ENCODE assay signal across 1 cellular context in the genomic region with DNA sequence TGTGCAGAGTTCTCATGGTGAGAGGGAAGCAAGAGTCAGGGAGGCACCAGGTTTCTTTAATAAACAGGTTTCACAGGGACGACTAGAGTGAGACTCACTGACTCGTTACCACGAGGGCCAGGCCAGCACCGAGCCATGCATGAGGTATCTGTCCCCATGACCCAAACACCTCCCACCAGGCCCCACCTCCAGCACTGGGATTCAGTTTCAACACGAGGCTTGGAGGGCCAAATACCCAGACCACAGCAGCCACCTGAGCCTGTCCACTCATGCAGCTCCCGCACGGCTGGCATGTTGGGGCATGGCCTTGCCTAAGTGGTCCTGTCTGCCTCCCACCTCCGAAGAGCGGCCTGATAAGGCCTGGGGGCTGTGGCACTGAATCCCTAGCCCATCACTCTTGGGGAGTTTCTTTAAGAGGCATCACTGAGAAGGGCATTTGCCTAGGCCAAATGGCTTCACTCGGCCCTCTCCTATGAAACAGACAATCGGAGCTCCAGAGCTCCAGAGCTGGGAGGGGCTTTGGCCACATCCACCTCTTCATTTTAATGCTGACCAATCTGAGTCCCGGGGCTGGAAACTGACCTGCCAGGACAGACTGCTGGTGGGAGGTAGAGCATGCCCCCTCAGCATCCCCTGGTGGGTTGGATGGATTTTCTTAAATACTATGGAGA.
TF ChIP-seq lines count a peak whose summit lies in the region.

No MANE protein-coding gene starts in this region.

TF ChIP-seq in GM12878, 131 proteins besides CTCF, POLR2A, EP300 and RAD21 (continued from another document):
- TF ChIP-seq, protein P1, sequence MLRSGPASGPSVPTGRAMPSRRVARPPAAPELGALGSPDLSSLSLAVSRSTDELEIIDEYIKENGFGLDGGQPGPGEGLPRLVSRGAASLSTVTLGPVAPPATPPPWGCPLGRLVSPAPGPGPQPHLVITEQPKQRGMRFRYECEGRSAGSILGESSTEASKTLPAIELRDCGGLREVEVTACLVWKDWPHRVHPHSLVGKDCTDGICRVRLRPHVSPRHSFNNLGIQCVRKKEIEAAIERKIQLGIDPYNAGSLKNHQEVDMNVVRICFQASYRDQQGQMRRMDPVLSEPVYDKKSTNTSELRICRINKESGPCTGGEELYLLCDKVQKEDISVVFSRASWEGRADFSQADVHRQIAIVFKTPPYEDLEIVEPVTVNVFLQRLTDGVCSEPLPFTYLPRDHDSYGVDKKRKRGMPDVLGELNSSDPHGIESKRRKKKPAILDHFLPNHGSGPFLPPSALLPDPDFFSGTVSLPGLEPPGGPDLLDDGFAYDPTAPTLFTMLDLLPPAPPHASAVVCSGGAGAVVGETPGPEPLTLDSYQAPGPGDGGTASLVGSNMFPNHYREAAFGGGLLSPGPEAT (IDR thresholded peaks at IDR 0.05; ENCODE audit: low read depth): no peak
- TF ChIP-seq, protein P2, sequence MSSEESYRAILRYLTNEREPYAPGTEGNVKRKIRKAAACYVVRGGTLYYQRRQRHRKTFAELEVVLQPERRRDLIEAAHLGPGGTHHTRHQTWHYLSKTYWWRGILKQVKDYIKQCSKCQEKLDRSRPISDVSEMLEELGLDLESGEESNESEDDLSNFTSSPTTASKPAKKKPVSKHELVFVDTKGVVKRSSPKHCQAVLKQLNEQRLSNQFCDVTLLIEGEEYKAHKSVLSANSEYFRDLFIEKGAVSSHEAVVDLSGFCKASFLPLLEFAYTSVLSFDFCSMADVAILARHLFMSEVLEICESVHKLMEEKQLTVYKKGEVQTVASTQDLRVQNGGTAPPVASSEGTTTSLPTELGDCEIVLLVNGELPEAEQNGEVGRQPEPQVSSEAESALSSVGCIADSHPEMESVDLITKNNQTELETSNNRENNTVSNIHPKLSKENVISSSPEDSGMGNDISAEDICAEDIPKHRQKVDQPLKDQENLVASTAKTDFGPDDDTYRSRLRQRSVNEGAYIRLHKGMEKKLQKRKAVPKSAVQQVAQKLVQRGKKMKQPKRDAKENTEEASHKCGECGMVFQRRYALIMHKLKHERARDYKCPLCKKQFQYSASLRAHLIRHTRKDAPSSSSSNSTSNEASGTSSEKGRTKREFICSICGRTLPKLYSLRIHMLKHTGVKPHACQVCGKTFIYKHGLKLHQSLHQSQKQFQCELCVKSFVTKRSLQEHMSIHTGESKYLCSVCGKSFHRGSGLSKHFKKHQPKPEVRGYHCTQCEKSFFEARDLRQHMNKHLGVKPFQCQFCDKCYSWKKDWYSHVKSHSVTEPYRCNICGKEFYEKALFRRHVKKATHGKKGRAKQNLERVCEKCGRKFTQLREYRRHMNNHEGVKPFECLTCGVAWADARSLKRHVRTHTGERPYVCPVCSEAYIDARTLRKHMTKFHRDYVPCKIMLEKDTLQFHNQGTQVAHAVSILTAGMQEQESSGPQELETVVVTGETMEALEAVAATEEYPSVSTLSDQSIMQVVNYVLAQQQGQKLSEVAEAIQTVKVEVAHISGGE (CRISPR knock-in tag; IDR thresholded peaks at IDR 0.05): peak; percentile 28; the same call in 1 of the 2 replicates
TF ChIP-seq in GM12878: peak in this region for 2.
